In the genomic region with DNA sequence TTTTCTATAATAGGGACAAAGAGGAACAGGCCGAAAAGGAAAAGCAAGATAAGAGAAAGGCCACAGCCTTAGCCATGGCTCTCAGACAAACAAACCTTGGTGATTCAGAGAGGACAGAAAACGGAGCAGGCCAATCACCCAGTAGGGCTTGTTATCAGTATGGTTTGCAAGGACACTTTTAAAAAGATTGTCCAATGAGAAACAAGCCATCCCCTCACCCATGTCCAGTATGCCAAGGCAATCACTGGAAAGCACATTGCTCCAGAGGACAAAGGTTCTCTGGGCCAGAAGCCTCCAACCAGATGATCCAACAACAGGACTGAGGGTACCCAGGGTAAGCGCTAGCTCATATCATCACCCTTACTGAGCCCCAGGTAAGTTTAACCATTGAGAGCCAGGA, we compare ENCODE assay signal across 28 cellular contexts.
"Had no signal": no experiment of that assay in that cellular context is flagged by ENCODE, and none has a peak within 500 bp of the region (broad histone marks: within the 10 kb centered on the region; RNA-seq: fewer than 3 reads in every experiment).

No MANE protein-coding gene starts in this region.

- ATAC-seq: heart right ventricle; left colon; left ventricle myocardium superior; mucosa of descending colon; natural killer cell treated with Interleukin-12 subunit alpha and Interleukin-12 subunit beta and Interleukin-15 and Interleukin-18, amount 100 ng/mL, for 72 hours had no signal

- H2AFZ ChIP-seq: parathyroid adenoma had no signal

- H3K27ac ChIP-seq: colonic mucosa, epithelial cell of prostate, esophagus squamous epithelium, heart right ventricle, parathyroid adenoma, prostate gland, right atrium auricular region, sigmoid colon, stomach, thyroid gland had no signal

- H3K4me3 ChIP-seq: colonic mucosa, esophagus squamous epithelium, heart right ventricle, lung, mucosa of descending colon, prostate gland, right atrium auricular region, sigmoid colon, stomach, thyroid gland had no signal

- H3K79me2 ChIP-seq: parathyroid adenoma had no signal

- H3K9ac ChIP-seq: parathyroid adenoma had no signal

- DNase-seq: colonic mucosa; effector CD8-positive, alpha-beta T cell; endodermal cell; esophagus squamous epithelium; foreskin melanocyte; glutamatergic neuron; heart right ventricle; hypothalamus; immature natural killer cell; islet precursor cell; kidney glomerular epithelial cell; left colon; left ventricle myocardium superior; mucosa of descending colon; naive B cell; sigmoid colon; stimulated activated CD4-positive, alpha-beta T cell treated with anti-CD3 and anti-CD28 coated beads, Interleukin-15, amount 100 ng/mL, for 24 hours; stimulated activated CD4-positive, alpha-beta T cell treated with anti-CD3 and anti-CD28 coated beads, Interleukin-2, amount 100 ng/mL, for 48 hours; stimulated activated naive CD4-positive, alpha-beta T cell treated with Interleukin-2 at 50 U/mL for 16 hours; stomach; thyroid gland; trophoblast cell had no signal

- H3K9me3 ChIP-seq: prostate gland, thyroid gland had no signal

- H3K27me3 ChIP-seq: colonic mucosa, esophagus squamous epithelium, heart right ventricle, right atrium auricular region, sigmoid colon, stomach, thyroid gland had no signal

- H3K36me3 ChIP-seq: colonic mucosa, esophagus squamous epithelium, heart right ventricle, prostate gland, right atrium auricular region, sigmoid colon, stomach, thyroid gland had no signal

- H3K4me1 ChIP-seq: colonic mucosa, parathyroid adenoma, prostate gland, right atrium auricular region, stomach, thyroid gland had no signal
